9 cellular contexts compared by ENCODE assay signal in the genomic region with DNA sequence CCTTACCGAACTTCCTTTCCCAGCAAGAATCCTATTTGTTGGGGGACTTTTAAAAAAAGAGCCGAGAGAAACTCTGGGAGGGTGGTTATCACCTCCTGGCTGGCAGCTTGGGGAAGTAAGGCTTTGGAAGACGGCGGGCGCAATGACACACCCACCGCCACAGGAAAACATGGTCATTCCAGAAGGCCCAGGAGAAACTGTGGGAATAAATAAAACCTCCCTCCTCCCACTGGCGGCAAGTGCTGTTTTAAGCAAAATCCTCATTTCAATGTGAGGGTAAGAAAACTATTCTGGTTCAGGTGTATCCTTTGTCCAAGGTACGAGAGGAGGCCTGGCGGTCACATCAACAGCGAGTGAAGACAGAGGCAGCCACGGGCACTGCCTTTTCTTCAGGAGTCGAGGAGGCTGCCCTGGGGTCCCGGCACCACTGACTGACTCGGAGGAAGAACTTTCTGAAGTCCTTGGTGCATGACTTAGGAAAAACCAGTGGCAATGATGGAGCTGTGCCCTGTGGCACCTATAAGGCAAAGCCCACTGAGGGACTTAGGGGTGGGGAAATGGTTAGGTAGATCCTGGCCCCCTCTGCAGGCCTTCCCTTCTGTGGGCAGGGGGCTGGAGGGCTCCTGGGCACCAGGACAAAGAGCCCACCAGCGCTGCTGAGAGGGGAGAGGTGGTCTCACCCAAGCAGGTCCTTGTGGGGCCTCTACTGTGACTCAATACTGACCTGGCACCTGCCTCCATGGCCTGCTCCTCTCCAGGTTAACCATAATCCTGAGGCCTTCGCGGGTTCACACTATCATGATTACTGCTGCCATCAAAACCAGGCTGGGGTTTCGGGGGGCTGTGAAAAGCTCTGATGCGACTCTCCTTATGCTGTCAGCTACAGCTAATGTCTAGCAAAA. TPM values are rescaled to one million over a fixed set of nuclear protein-coding genes. Genes with fewer than 3 reads are reported as not detected.
DNase-seq lines count a peak whose midpoint lies in the region; ATAC-seq lines count a peak whose summit lies in the region.
"Had no signal": no experiment of that assay in that cellular context is flagged by ENCODE, and none has a peak within 500 bp of the region (broad histone marks: within the 10 kb centered on the region; RNA-seq: fewer than 3 reads in every experiment).

No MANE protein-coding gene starts in this region.

- intact Hi-C loops in naive thymus-derived CD4-positive, alpha-beta T cell (cut with micrococcal nuclease) = loop anchor here in 1 of 2 donors (2.0 kb wide), 1 partner anchor 111 kb away; no protein-coding TSS in a partner anchor

- H3K27me3 Mint-ChIP-seq in activated naive CD4-positive, alpha-beta T cell treated with anti-CD3 and anti-CD28 coated beads, Interleukin-2, amount 50 U/mL, for 24 hours = no peaks in the 10 kb centered on the region
- no peaks in the 10 kb centered on the region for H3K27me3 Mint-ChIP-seq in central memory CD8-positive, alpha-beta T cell
- H3K27me3 Mint-ChIP-seq in naive thymus-derived CD4-positive, alpha-beta T cell = no peaks in the 10 kb centered on the region

- no peaks in the 10 kb centered on the region for H3K9me3 ChIP-seq in naive thymus-derived CD4-positive, alpha-beta T cell (ENCODE audit: control insufficient read depth in 2 of 3, low read length in 3 of 3)

- 81% methylated on average over 19 of the region's 19 CpGs for WGBS in urinary bladder

- no peak overlapping the region for H3K4me3 Mint-ChIP-seq in activated naive CD4-positive, alpha-beta T cell treated with anti-CD3 and anti-CD28 coated beads, Interleukin-2, amount 50 U/mL, for 24 hours
- H3K4me3 Mint-ChIP-seq in central memory CD8-positive, alpha-beta T cell = peak overlapping the region; percentile 73
- H3K4me3 Mint-ChIP-seq in naive thymus-derived CD4-positive, alpha-beta T cell = peak overlapping the region; percentile 12 to 93 (median 67)

- H3K9me3 Mint-ChIP-seq in activated naive CD4-positive, alpha-beta T cell treated with anti-CD3 and anti-CD28 coated beads, Interleukin-2, amount 50 U/mL, for 24 hours = no peaks in the 10 kb centered on the region
- no peaks in the 10 kb centered on the region for H3K9me3 Mint-ChIP-seq in central memory CD8-positive, alpha-beta T cell
- peaks cover 0 to 3% (median 0%) of the 10 kb centered on the region in 11 donors for H3K9me3 Mint-ChIP-seq in naive thymus-derived CD4-positive, alpha-beta T cell

- H3K27ac ChIP-seq in naive thymus-derived CD4-positive, alpha-beta T cell (ENCODE audit: low read depth, low read length) = peak overlapping the region; percentile 79
- peak overlapping the region; percentile 75 for H3K27ac ChIP-seq in urinary bladder (ENCODE audit: low read depth)

- H3K4me1 Mint-ChIP-seq in activated naive CD4-positive, alpha-beta T cell treated with anti-CD3 and anti-CD28 coated beads, Interleukin-2, amount 50 U/mL, for 24 hours = peaks cover 85% of the 10 kb centered on the region
- peaks cover 79% of the 10 kb centered on the region for H3K4me1 Mint-ChIP-seq in central memory CD8-positive, alpha-beta T cell
- H3K4me1 Mint-ChIP-seq in naive thymus-derived CD4-positive, alpha-beta T cell = peaks cover 48 to 91% (median 83%) of the 10 kb centered on the region in 7 donors

- H3K36me3 Mint-ChIP-seq in activated naive CD4-positive, alpha-beta T cell treated with anti-CD3 and anti-CD28 coated beads, Interleukin-2, amount 50 U/mL, for 24 hours = peaks cover 3% of the 10 kb centered on the region
- H3K36me3 Mint-ChIP-seq in central memory CD8-positive, alpha-beta T cell (ENCODE audit: insufficient read depth) = peaks cover 20% of the 10 kb centered on the region
- H3K36me3 Mint-ChIP-seq in naive thymus-derived CD4-positive, alpha-beta T cell = peaks cover 3 to 24% (median 6%) of the 10 kb centered on the region in 5 donors

- DNase-seq in activated naive CD4-positive, alpha-beta T cell (lab: John Stamatoyannopoulos, UW) = no peak
- DNase-seq in central memory CD8-positive, alpha-beta T cell (ENCODE audit: low spot score in 2 of 2) = no peak
- DNase-seq in naive thymus-derived CD4-positive, alpha-beta T cell = no peak
- DNase-seq in HuH-7 (ENCODE audit: low spot score) = no peak
- DNase-seq: NCI-H1048 had no signal

- H3K27ac Mint-ChIP-seq in activated naive CD4-positive, alpha-beta T cell treated with anti-CD3 and anti-CD28 coated beads, Interleukin-2, amount 50 U/mL, for 24 hours = peak overlapping the region; percentile 87
- peak overlapping the region; percentile 93 for H3K27ac Mint-ChIP-seq in central memory CD8-positive, alpha-beta T cell (ENCODE audit: low read depth)
- H3K27ac Mint-ChIP-seq in naive thymus-derived CD4-positive, alpha-beta T cell = peak overlapping the region; percentile 88 to 99 (median 97)

- ATAC-seq in central memory CD8-positive, alpha-beta T cell (replicated peaks; ENCODE audit: extremely low read depth, poor library complexity, severe bottlenecking) = no peak
- ATAC-seq in naive thymus-derived CD4-positive, alpha-beta T cell = no peak
- ATAC-seq in GM18517 (IDR thresholded peaks at IDR 0.05; ENCODE audit: unreplicated experiment) (no peak), HG03342 (IDR thresholded peaks at IDR 0.05; ENCODE audit: unreplicated experiment) (no peak)

- CTCF ChIA-PET in naive thymus-derived CD4-positive, alpha-beta T cell (lab: Charles Lee) = interaction anchor here (0.6 to 5.7 kb wide), 9 partner anchors 10 to 207 kb away, joined by 3 to 69 read pairs (median 5); partner anchors contain the start of gene DDIT4

- peaks cover 82 to 88% of the 10 kb centered on the region in 2 donors for H3K4me1 ChIP-seq in naive thymus-derived CD4-positive, alpha-beta T cell (ENCODE audit: control insufficient read depth in 2 of 2, insufficient read depth in 2 of 2, low read length in 2 of 2)
- H3K4me1 ChIP-seq in urinary bladder (ENCODE audit: insufficient read depth) = no peaks in the 10 kb centered on the region

- no peaks in the 10 kb centered on the region for H3K27me3 ChIP-seq in naive thymus-derived CD4-positive, alpha-beta T cell (ENCODE audit: control insufficient read depth in 2 of 2, insufficient read depth in 2 of 2, low read length in 2 of 2)

- peaks cover 0 to 12% (median 0%) of the 10 kb centered on the region in 3 experiments for H3K36me3 ChIP-seq in naive thymus-derived CD4-positive, alpha-beta T cell (ENCODE audit: control insufficient read depth in 2 of 3, insufficient read depth in 3 of 3, low read length in 3 of 3)
- H3K36me3 ChIP-seq in urinary bladder (ENCODE audit: insufficient read depth) = no peaks in the 10 kb centered on the region

- POLR2A ChIA-PET in naive thymus-derived CD4-positive, alpha-beta T cell (lab: Charles Lee) = interaction anchor here (0.9 to 7.0 kb wide), 15 partner anchors 13 to 255 kb away, joined by 3 to 76 read pairs (median 4); partner anchors contain the start of genes ANAPC16, ASCC1, DDIT4 and SPOCK2

- no peak overlapping the region for H3K4me3 ChIP-seq in naive thymus-derived CD4-positive, alpha-beta T cell (ENCODE audit: low read length)
- no peak overlapping the region for H3K4me3 ChIP-seq in urinary bladder (ENCODE audit: low read depth, low read length)

RNA-seq across cellular contexts. Expression of gene DNAJB12, which starts 21.4 kb away (rescaled TPM):
- 10 to 100 TPM; 24.6 to 40.5 (median 36.2) TPM for total RNA-seq in naive thymus-derived CD4-positive, alpha-beta T cell
- 10 to 100 TPM; 17.6 to 27.6 TPM for polyA plus RNA-seq in naive thymus-derived CD4-positive, alpha-beta T cell
- 21.9 TPM for total RNA-seq in urinary bladder
- polyA plus RNA-seq in urinary bladder = 26.7 TPM

RNA-seq across cellular contexts. Expression of gene DDIT4, which starts 59.6 kb away (rescaled TPM):
- total RNA-seq in naive thymus-derived CD4-positive, alpha-beta T cell = 100 to 1,000 TPM in 3 of 5 experiments, 10 to 100 TPM in 2; 25.4 to 335 (median 135) TPM
- polyA plus RNA-seq in naive thymus-derived CD4-positive, alpha-beta T cell = 100 to 1,000 TPM in 1 of 2 donors, 10 to 100 TPM in 1; 80.4 to 219 TPM
- total RNA-seq in urinary bladder = 137 TPM
- polyA plus RNA-seq in urinary bladder = 277 TPM
